9 cellular contexts compared by ENCODE assay signal in genomic region chr11:11786771-11787170, GRCh38. TPM values are rescaled to one million over a fixed set of nuclear protein-coding genes. Genes with fewer than 3 reads are reported as not detected.
DNase-seq lines count a peak whose midpoint lies in the region; ATAC-seq and TF ChIP-seq lines count a peak whose summit lies in the region.
"Had no signal": no experiment of that assay in that cellular context is flagged by ENCODE, and none has a peak within 500 bp of the region (broad histone marks: within the 10 kb centered on the region; RNA-seq: fewer than 3 reads in every experiment).

No MANE protein-coding gene starts in this region.

- no peak overlapping the region for H3K27ac Mint-ChIP-seq in activated CD4-positive, alpha-beta T cell treated with anti-CD3 and anti-CD28 coated beads, Interleukin-2, amount 10 ng/mL, durations not matched to agents 7 days and 5 days
- H3K27ac Mint-ChIP-seq: stimulated activated naive CD8-positive, alpha-beta T cell treated with anti-CD3 and anti-CD28 coated beads, Interleukin-15, Interleukin-2, amounts not matched to agents 100 ng/mL and 50 ng/mL, for 24 hours had no signal

- no peaks in the 10 kb centered on the region for H3K36me3 Mint-ChIP-seq in activated CD4-positive, alpha-beta T cell treated with anti-CD3 and anti-CD28 coated beads, Interleukin-2, amount 10 ng/mL, durations not matched to agents 7 days and 5 days (ENCODE audit: low read depth)

- peak; percentile 25 for TF ChIP-seq CTCF in colonic mucosa (IDR thresholded peaks at IDR 0.05)
- peak; percentile 66 for TF ChIP-seq CTCF in neural cell (IDR thresholded peaks at IDR 0.05; ENCODE audit: poor library complexity, severe bottlenecking)

- CTCF ChIA-PET in activated CD4-positive, alpha-beta T cell treated with anti-CD3 and anti-CD28 coated beads, Interleukin-2, amount 10 ng/mL, durations not matched to agents 7 days and 5 days (lab: Charles Lee), result interaction anchor here (0.9 to 3.4 kb wide), 8 partner anchors 12 to 855 kb away, joined by 4 to 9 read pairs (median 4); no protein-coding TSS in a partner anchor

- intact Hi-C loops in colonic mucosa (cut with DNase I), result loop anchor here (2.0 to 10.0 kb wide), 3 partner anchors 382 to 992 kb away; no protein-coding TSS in a partner anchor

- H3K36me3 ChIP-seq in colonic mucosa, result no peaks in the 10 kb centered on the region
- H3K36me3 ChIP-seq in neural cell (ENCODE audit: insufficient read depth, low read length), result no peaks in the 10 kb centered on the region

- peaks cover 4% of the 10 kb centered on the region for H3K4me1 Mint-ChIP-seq in activated CD4-positive, alpha-beta T cell treated with anti-CD3 and anti-CD28 coated beads, Interleukin-2, amount 10 ng/mL, durations not matched to agents 7 days and 5 days

- H3K4me3 Mint-ChIP-seq in activated CD4-positive, alpha-beta T cell treated with anti-CD3 and anti-CD28 coated beads, Interleukin-2, amount 10 ng/mL, durations not matched to agents 7 days and 5 days, result no peak overlapping the region
- H3K4me3 Mint-ChIP-seq: stimulated activated naive CD8-positive, alpha-beta T cell treated with anti-CD3 and anti-CD28 coated beads, Interleukin-15, Interleukin-2, amounts not matched to agents 100 ng/mL and 50 ng/mL, for 24 hours had no signal

- H3K9ac ChIP-seq in colonic mucosa (ENCODE audit: low read depth in 2 of 2, low read length in 2 of 2) (no peak overlapping the region), neural cell (ENCODE audit: low read length) (no peak overlapping the region)

- no peak for TF ChIP-seq EP300 in neural cell (conservative IDR thresholded peaks at IDR 0.05; ENCODE audit: poor library complexity, severe bottlenecking)

- no peaks in the 10 kb centered on the region for H3K27me3 ChIP-seq in colonic mucosa
- no peaks in the 10 kb centered on the region for H3K27me3 ChIP-seq in neural cell (ENCODE audit: insufficient read depth, low read depth, low read length)

- H3K27me3 Mint-ChIP-seq in activated CD4-positive, alpha-beta T cell treated with anti-CD3 and anti-CD28 coated beads, Interleukin-2, amount 10 ng/mL, durations not matched to agents 7 days and 5 days, result peaks cover 2% of the 10 kb centered on the region

- H3K27ac ChIP-seq in colonic mucosa (no peak overlapping the region), neural cell (ENCODE audit: low read length) (no peak overlapping the region)

- ATAC-seq in GM18502 (IDR thresholded peaks at IDR 0.05; ENCODE audit: poor library complexity, unreplicated experiment), result no peak
- ATAC-seq in GM18505 (IDR thresholded peaks at IDR 0.05; ENCODE audit: unreplicated experiment), result no peak

- peak; percentile 64 for TF ChIP-seq RAD21 in neural cell (conservative IDR thresholded peaks at IDR 0.05)

- no peak overlapping the region for H2AFZ ChIP-seq in neural cell (ENCODE audit: low read depth, low read length)

- H3K4me1 ChIP-seq in colonic mucosa, result no peaks in the 10 kb centered on the region

- TF ChIP-seq POLR2A in GM18505 (IDR thresholded peaks at IDR 0.05; ENCODE audit: borderline replicate concordance, extremely low read depth, insufficient read depth, insufficient read length), result no peak

- no peaks in the 10 kb centered on the region for H3K9me3 Mint-ChIP-seq in activated CD4-positive, alpha-beta T cell treated with anti-CD3 and anti-CD28 coated beads, Interleukin-2, amount 10 ng/mL, durations not matched to agents 7 days and 5 days
- H3K9me3 Mint-ChIP-seq: stimulated activated naive CD8-positive, alpha-beta T cell treated with anti-CD3 and anti-CD28 coated beads, Interleukin-15, Interleukin-2, amounts not matched to agents 100 ng/mL and 50 ng/mL, for 24 hours had no signal

- DNase-seq in ELF-1 (ENCODE audit: low read depth, low spot score) (peak; percentile 21), NCI-H1694 (lab: John Stamatoyannopoulos, UW) (peak; percentile 4), colonic mucosa (no peak), LoVo (ENCODE audit: low spot score) (no peak)
- no peak for DNase-seq in activated CD4-positive, alpha-beta T cell treated with anti-CD3 and anti-CD28 coated beads, Interleukin-2, amount 10 ng/mL, durations not matched to agents 7 days and 5 days

- POLR2A ChIA-PET in activated CD4-positive, alpha-beta T cell treated with anti-CD3 and anti-CD28 coated beads, Interleukin-2, amount 10 ng/mL, durations not matched to agents 7 days and 5 days (lab: Charles Lee), result no interaction called here

- no peaks in the 10 kb centered on the region for H3K9me2 ChIP-seq in neural cell (ENCODE audit: insufficient read depth, low read length)

- no peaks in the 10 kb centered on the region for H4K20me1 ChIP-seq in neural cell (ENCODE audit: insufficient read depth)

- H3F3A ChIP-seq in neural cell (ENCODE audit: insufficient read depth, low read length, poor library complexity, severe bottlenecking), result no peaks in the 10 kb centered on the region

- H3K9me3 ChIP-seq in colonic mucosa (no peaks in the 10 kb centered on the region), neural cell (ENCODE audit: low read length) (no peaks in the 10 kb centered on the region)

- H3K79me2 ChIP-seq in neural cell (replicated peaks; ENCODE audit: insufficient read depth, low read length), result no peaks in the 10 kb centered on the region

- no peak overlapping the region for H3K4me2 ChIP-seq in neural cell (ENCODE audit: low read length)

- no peak overlapping the region for H3K4me3 ChIP-seq in colonic mucosa
- no peak overlapping the region for H3K4me3 ChIP-seq in neural cell (ENCODE audit: low read length)

TF ChIP-seq in neural cell, 6 proteins besides CTCF, POLR2A, EP300 and RAD21:
- TF ChIP-seq SMC3 (conservative IDR thresholded peaks at IDR 0.05; ENCODE audit: poor library complexity) (peak; percentile 59), POLR2AphosphoS5 (IDR thresholded peaks at IDR 0.05) (no peak)

RNA-seq across cellular contexts. Expression of gene USP47, which starts 55.0 kb away (rescaled TPM):
- 10 to 100 TPM; 31.3 to 40.3 TPM for total RNA-seq in colonic mucosa
- polyA plus RNA-seq in neural cell, result 89.6 and 92.6 TPM in 2 replicates
- polyA minus RNA-seq in neural cell, result 213 and 248 TPM in 2 replicates
- 10 to 100 TPM; 38.2 to 42.5 TPM for total RNA-seq in activated CD4-positive, alpha-beta T cell treated with anti-CD3 and anti-CD28 coated beads, Interleukin-2, amount 10 ng/mL, durations not matched to agents 7 days and 5 days

Comparison
In these comparisons a context has a peak if more than half of its experiments do, and no peak if none do; other contexts are left out.
1. DNase-seq: peak in ELF-1 (single experiment) and NCI-H1694 (single experiment); none in colonic mucosa (single experiment), LoVo (single experiment) and activated CD4-positive, alpha-beta T cell treated with anti-CD3 and anti-CD28 coated beads, Interleukin-2, amount 10 ng/mL, durations not matched to agents 7 days and 5 days (single experiment).